In the genomic region with DNA sequence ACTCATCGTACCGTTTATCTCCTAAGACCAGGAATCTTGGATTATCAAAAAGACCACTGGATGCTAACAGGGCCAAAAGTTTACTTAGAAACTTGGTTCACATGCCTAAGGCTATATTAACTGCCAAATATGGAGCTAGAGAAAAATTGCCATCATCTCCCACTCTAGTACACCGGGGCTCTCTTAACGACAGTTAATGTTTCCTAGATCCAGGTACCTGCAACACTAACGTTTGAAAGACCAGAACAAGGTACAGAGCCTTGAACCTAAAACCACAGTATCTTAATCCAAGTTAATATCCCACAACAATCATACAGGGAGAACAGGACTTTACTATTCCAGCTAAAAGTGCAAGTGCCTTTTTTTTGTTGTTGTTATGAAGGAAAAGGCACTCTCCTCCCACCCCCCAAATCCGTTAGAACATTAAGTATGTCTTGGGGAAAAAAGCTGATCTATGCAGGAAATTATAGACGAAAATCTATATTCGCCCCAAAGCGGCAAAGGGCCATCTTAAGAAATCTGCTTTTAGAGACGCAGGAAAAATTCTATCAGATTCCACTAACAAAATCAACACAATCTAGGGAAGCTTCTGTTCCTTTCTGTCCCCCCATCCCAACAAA, we compare ENCODE assay signal across 8 cellular contexts. TPM values are rescaled to one million over a fixed set of nuclear protein-coding genes. Genes with fewer than 3 reads are reported as not detected.
DNase-seq lines count a peak whose midpoint lies in the region; ATAC-seq and TF ChIP-seq lines count a peak whose summit lies in the region.

No MANE protein-coding gene starts in this region.

- peak overlapping the region; percentile 89 for H3K27ac ChIP-seq in KOPT-K1 (ENCODE audit: low read depth, low read length, poor library complexity, severe bottlenecking)
- H3K27ac ChIP-seq in cingulate gyrus (ENCODE audit: low read depth, low read length), result peak overlapping the region; percentile 76
- peak overlapping the region; percentile 96 for H3K27ac ChIP-seq in naive thymus-derived CD4-positive, alpha-beta T cell (ENCODE audit: low read depth, low read length)

- TF ChIP-seq CTCF in BE2C (IDR thresholded peaks at IDR 0.05; ENCODE audit: low read depth, low read length), result no peak

- H3K9me3 Mint-ChIP-seq in naive thymus-derived CD4-positive, alpha-beta T cell, result peaks cover 0 to 7% (median 0%) of the 10 kb centered on the region in 11 donors

- CTCF ChIA-PET in naive thymus-derived CD4-positive, alpha-beta T cell (lab: Charles Lee), result interaction anchor here (0.6 to 2.1 kb wide), 2 partner anchors 52 to 58 kb away, joined by 3 to 8 read pairs; a partner anchor contains a TSS

- intact Hi-C loops in naive thymus-derived CD4-positive, alpha-beta T cell (cut with micrococcal nuclease), result loop anchor here in 1 of 2 donors (5.0 to 10.0 kb wide), 2 partner anchors 540 to 1227 kb away; a partner anchor contains a TSS

- peak overlapping the region; percentile 92 to 100 (median 99) for H3K27ac Mint-ChIP-seq in naive thymus-derived CD4-positive, alpha-beta T cell

- H3K27me3 Mint-ChIP-seq in naive thymus-derived CD4-positive, alpha-beta T cell, result no peaks in the 10 kb centered on the region

- no peak for ATAC-seq in naive thymus-derived CD4-positive, alpha-beta T cell
- ATAC-seq in HG02852 (IDR thresholded peaks at IDR 0.05; ENCODE audit: unreplicated experiment), result no peak

- H3K4me3 ChIP-seq in BE2C (ENCODE audit: low read depth, low read length), result peak overlapping the region; percentile 98
- H3K4me3 ChIP-seq in naive thymus-derived CD4-positive, alpha-beta T cell (ENCODE audit: low read length), result peak overlapping the region; percentile 91

- peaks cover 47 to 61% (median 58%) of the 10 kb centered on the region in 7 donors for H3K4me1 Mint-ChIP-seq in naive thymus-derived CD4-positive, alpha-beta T cell

- POLR2A ChIA-PET in naive thymus-derived CD4-positive, alpha-beta T cell (lab: Charles Lee), result interaction anchor here (0.7 to 8.1 kb wide), 13 partner anchors 9 to 158 kb away, joined by 3 to 148 read pairs (median 3); a partner anchor contains a TSS

- no peaks in the 10 kb centered on the region; the same call in 1 of the 2 replicates for H3K36me3 ChIP-seq in BE2C
- H3K36me3 ChIP-seq in KOPT-K1 (ENCODE audit: insufficient read depth, low read length), result 0 out of 2 replicates have a peak, but pooled peaks cover 5% of the 10 kb centered on the region
- peaks cover 0 to 10% (median 0%) of the 10 kb centered on the region in 3 experiments for H3K36me3 ChIP-seq in naive thymus-derived CD4-positive, alpha-beta T cell (ENCODE audit: control insufficient read depth in 2 of 3, insufficient read depth in 3 of 3, low read length in 3 of 3)

- no peaks in the 10 kb centered on the region for H3K27me3 ChIP-seq in BE2C
- no peaks in the 10 kb centered on the region for H3K27me3 ChIP-seq in naive thymus-derived CD4-positive, alpha-beta T cell (ENCODE audit: control insufficient read depth in 2 of 2, insufficient read depth in 2 of 2, low read length in 2 of 2)

- H3K9me3 ChIP-seq in BE2C (no peaks in the 10 kb centered on the region), KOPT-K1 (ENCODE audit: insufficient read depth, low read length, poor library complexity, severe bottlenecking) (no peaks in the 10 kb centered on the region)
- H3K9me3 ChIP-seq in naive thymus-derived CD4-positive, alpha-beta T cell (ENCODE audit: control insufficient read depth in 2 of 3, low read length in 3 of 3), result no peaks in the 10 kb centered on the region

- H3K4me1 ChIP-seq in BE2C, result peaks cover 9% of the 10 kb centered on the region
- peaks cover 50% of the 10 kb centered on the region in 2 donors for H3K4me1 ChIP-seq in naive thymus-derived CD4-positive, alpha-beta T cell (ENCODE audit: control insufficient read depth in 2 of 2, insufficient read depth in 2 of 2, low read length in 2 of 2)

- H3K4me3 Mint-ChIP-seq in naive thymus-derived CD4-positive, alpha-beta T cell, result peak overlapping the region; percentile 96 to 100 (median 98)

- DNase-seq in BE2C (no peak), NCI-H2029 treated with DMSO at 0.1 percent for 48 hours (lab: John Stamatoyannopoulos, UW) (no peak), SHP77 (lab: John Stamatoyannopoulos, UW) (no peak)
- DNase-seq in naive thymus-derived CD4-positive, alpha-beta T cell, result peak in 1 of 9 donors; percentile 16
- DNase-seq in activated CD4-positive, alpha-beta T cell treated with anti-CD3 and anti-CD28 coated beads for 1 hour, result no peak

- peaks cover 0 to 10% (median 0%) of the 10 kb centered on the region in 5 donors for H3K36me3 Mint-ChIP-seq in naive thymus-derived CD4-positive, alpha-beta T cell

RNA-seq across cellular contexts. Expression of a gene that starts 1.3 kb away (rescaled TPM):
- 56.6 TPM for polyA plus RNA-seq in BE2C (2012; ENCODE audit: insufficient read depth, insufficient read length, low read depth)
- total RNA-seq in naive thymus-derived CD4-positive, alpha-beta T cell, result 100 to 1,000 TPM; 161 to 299 (median 167) TPM
- polyA plus RNA-seq in naive thymus-derived CD4-positive, alpha-beta T cell, result 100 to 1,000 TPM; 115 TPM

RNA-seq across cellular contexts. Expression of a gene that starts 41.6 kb away (rescaled TPM):
- polyA plus RNA-seq in BE2C (2012; ENCODE audit: insufficient read depth, insufficient read length, low read depth), result not detected
- 1 to 10 TPM in 1 of 5 experiments, under 1 TPM in 4; 0.22 to 1.2 (median 0.34) TPM for total RNA-seq in naive thymus-derived CD4-positive, alpha-beta T cell
- polyA plus RNA-seq in naive thymus-derived CD4-positive, alpha-beta T cell, result under 1 TPM; 0.18 to 0.48 TPM

RNA-seq across cellular contexts. Expression of a gene that starts 52.5 kb away (rescaled TPM):
- polyA plus RNA-seq in BE2C (2012; ENCODE audit: insufficient read depth, insufficient read length, low read depth), result 7.6 TPM
- 10 to 100 TPM; 17.8 to 54.8 (median 35.0) TPM for total RNA-seq in naive thymus-derived CD4-positive, alpha-beta T cell
- 10 to 100 TPM; 23.8 to 27.4 TPM for polyA plus RNA-seq in naive thymus-derived CD4-positive, alpha-beta T cell
